13 cellular contexts compared by ENCODE assay signal in the genomic region with DNA sequence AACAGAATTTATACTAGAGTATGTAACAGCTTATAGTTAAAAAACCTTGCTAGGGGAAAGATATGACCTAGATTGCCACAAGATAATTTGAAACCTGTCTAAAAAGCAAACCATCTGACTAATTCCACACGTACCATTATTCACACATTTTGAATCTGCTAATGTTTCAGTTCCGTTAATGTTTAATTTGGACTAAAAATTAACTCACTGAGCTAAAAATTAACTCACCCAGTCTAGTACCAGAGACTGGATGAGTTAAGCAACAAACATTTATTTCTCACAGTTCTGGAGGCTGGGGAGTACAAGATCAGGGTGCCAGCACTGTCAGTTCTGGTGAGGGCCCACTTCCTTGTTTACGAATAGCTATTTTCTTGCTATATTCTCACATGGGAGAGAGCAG.
DNase-seq lines count a peak whose midpoint lies in the region; ATAC-seq, FAIRE-seq and TF ChIP-seq lines count a peak whose summit lies in the region.
"Had no signal": no experiment of that assay in that cellular context is flagged by ENCODE, and none has a peak within 500 bp of the region (broad histone marks: within the 10 kb centered on the region; RNA-seq: fewer than 3 reads in every experiment).

No MANE protein-coding gene starts in this region.

- WGBS in tibial nerve, 2 donors, result 77 to 91% methylated on average over 3 of the region's 3 CpGs

- DNase-seq in GM12891 (ENCODE audit: insufficient read length, low spot score) (no peak), cerebellar nuclear complex (lab: John Stamatoyannopoulos, UW) (no peak), NCI-H2029 (lab: John Stamatoyannopoulos, UW) (no peak), tibial nerve (ENCODE audit: low spot score in 2 of 2) (no peak)
- DNase-seq in activated naive CD4-positive, alpha-beta T cell (lab: John Stamatoyannopoulos, UW), result no peak
- DNase-seq: activated CD8-positive, alpha-beta memory T cell treated with anti-CD3 and anti-CD28 coated beads, Interleukin-2, amount 50 U/mL, for 48 hours; BE2C; mammary epithelial cell; NCI-H510A had no signal

- TF ChIP-seq POLR2A in GM12891 (IDR thresholded peaks at IDR 0.05; ENCODE audit: low read depth, low read length) (no peak), tibial nerve (IDR thresholded peaks at IDR 0.05) (no peak)

- no peak overlapping the region for H3K27ac Mint-ChIP-seq in activated T-helper 17 cell treated with anti-CD3 and anti-CD28 coated beads, Interleukin-2, amount 50 U/mL, for 72 hours

- no peak overlapping the region for H3K4me3 ChIP-seq in tibial nerve
- H3K4me3 ChIP-seq: breast epithelium had no signal

- no peaks in the 10 kb centered on the region for H3K4me1 ChIP-seq in tibial nerve
- H3K4me1 ChIP-seq: BE2C, breast epithelium had no signal

- peak; percentile 70 for ATAC-seq in GM19468 (IDR thresholded peaks at IDR 0.05; ENCODE audit: extremely low read depth, unreplicated experiment)
- peak; percentile 87 for ATAC-seq in HG02981 (IDR thresholded peaks at IDR 0.05; ENCODE audit: unreplicated experiment)
- ATAC-seq in activated T-helper 17 cell treated with anti-CD3 and anti-CD28 coated beads, Interleukin-2, amount 50 U/mL, for 72 hours (replicated peaks), result peak; percentile 14

- no peak for TF ChIP-seq CTCF in tibial nerve (IDR thresholded peaks at IDR 0.05)

- no peak overlapping the region for H3K4me3 Mint-ChIP-seq in activated T-helper 17 cell treated with anti-CD3 and anti-CD28 coated beads, Interleukin-2, amount 50 U/mL, for 72 hours

- H3K36me3 Mint-ChIP-seq in activated T-helper 17 cell treated with anti-CD3 and anti-CD28 coated beads, Interleukin-2, amount 50 U/mL, for 72 hours (ENCODE audit: low read depth), result no peaks in the 10 kb centered on the region

- no peaks in the 10 kb centered on the region for H3K4me1 Mint-ChIP-seq in activated T-helper 17 cell treated with anti-CD3 and anti-CD28 coated beads, Interleukin-2, amount 50 U/mL, for 72 hours

- no peaks in the 10 kb centered on the region for H3K27me3 Mint-ChIP-seq in activated T-helper 17 cell treated with anti-CD3 and anti-CD28 coated beads, Interleukin-2, amount 50 U/mL, for 72 hours

- no peaks in the 10 kb centered on the region for H3K36me3 ChIP-seq in tibial nerve
- H3K36me3 ChIP-seq: BE2C, breast epithelium had no signal

- TF ChIP-seq EP300 in tibial nerve (IDR thresholded peaks at IDR 0.05), result no peak

- H3K9me3 Mint-ChIP-seq in activated T-helper 17 cell treated with anti-CD3 and anti-CD28 coated beads, Interleukin-2, amount 50 U/mL, for 72 hours, result no peaks in the 10 kb centered on the region

- H3K27ac ChIP-seq in tibial nerve, result no peak overlapping the region
- H3K27ac ChIP-seq: breast epithelium had no signal

- H3K27me3 ChIP-seq in tibial nerve, result peaks cover 0 to 5% of the 10 kb centered on the region in 2 donors
- H3K27me3 ChIP-seq: BE2C had no signal

- no peaks in the 10 kb centered on the region for H3K9me3 ChIP-seq in tibial nerve
- H3K9me3 ChIP-seq: BE2C, breast epithelium had no signal

- FAIRE-seq in GM12891 (lab: Jason Lieb, UNC), result no peak

TF ChIP-seq in GM12891, 5 proteins besides CTCF, POLR2A, EP300 and RAD21:
- peak; percentile 76 for TF ChIP-seq SPI1 (IDR thresholded peaks at IDR 0.05; ENCODE audit: low read depth, low read length)
- TF ChIP-seq PAX5 (IDR thresholded peaks at IDR 0.05; ENCODE audit: insufficient read depth, low read length, severe bottlenecking), result no peak

Comparison
In these comparisons a context has a peak if more than half of its experiments do, and no peak if none do; other contexts are left out.
1. ATAC-seq: peak in every context shown above with its lines; median percentile 87 in HG02981; 70 in GM19468; 14 in activated T-helper 17 cell treated with anti-CD3 and anti-CD28 coated beads, Interleukin-2, amount 50 U/mL, for 72 hours.